In genomic region chr2:195732569-195732968, GRCh38 we compare ENCODE assay signal across 32 cellular contexts.
"Had no signal": no experiment of that assay in that cellular context is flagged by ENCODE, and none has a peak within 500 bp of the region (broad histone marks: within the 10 kb centered on the region; RNA-seq: fewer than 3 reads in every experiment).

No MANE protein-coding gene starts in this region.

- ATAC-seq: activated CD8-positive, alpha-beta memory T cell treated with anti-CD3 and anti-CD28 coated beads, Interleukin-2, amount 10 ng/mL, durations not matched to agents 7 days and 5 days; activated naive CD8-positive, alpha-beta T cell treated with anti-CD3 and anti-CD28 coated beads, Interleukin-2, amount 50 U/mL, for 24 hours; T-cell; T-helper 17 cell had no signal

- DNase-seq: activated CD4-positive, alpha-beta memory T cell treated with anti-CD3 and anti-CD28 coated beads, Interleukin-2, amount 10 ng/mL, durations not matched to agents 7 days and 5 days; activated CD4-positive, alpha-beta T cell treated with anti-CD3 and anti-CD28 coated beads for 1 hour; activated CD4-positive, alpha-beta T cell treated with anti-CD3 and anti-CD28 coated beads for 48 hours; activated CD4-positive, CD25-positive, alpha-beta regulatory T cell; activated CD8-positive, alpha-beta memory T cell treated with anti-CD3 and anti-CD28 coated beads for 24 hours; activated CD8-positive, alpha-beta memory T cell treated with anti-CD3 and anti-CD28 coated beads, Interleukin-2, amount 10 ng/mL, durations not matched to agents 7 days and 5 days; activated CD8-positive, alpha-beta memory T cell treated with anti-CD3 and anti-CD28 coated beads, Interleukin-2, amount 50 U/mL, for 48 hours; activated effector memory CD4-positive, alpha-beta T cell treated with Interleukin-2 at 50 U/mL for 16 hours; activated naive CD4-positive, alpha-beta T cell treated with anti-CD3 and anti-CD28 coated beads, Interleukin-2, amount 10 ng/mL, durations not matched to agents 7 days and 5 days; activated naive CD8-positive, alpha-beta T cell treated with anti-CD3 and anti-CD28 coated beads, Interleukin-2, amount 50 U/mL, for 24 hours; activated T-cell treated with anti-CD3 and anti-CD28 coated beads, Interleukin-2, amount 50 U/mL, for 48 hours; amniotic stem cell; aorta; brain microvascular endothelial cell; Kasumi-1; KG1; MG63; NCI-H1048; NCI-H1105 treated with DMSO at 0.1 percent for 48 hours; NCI-H1436; NCI-H1694; NCI-H1930; NCI-H2081 treated with DMSO at 0.1 percent for 48 hours; NCI-H510A; NCI-H526; NCI-H748 treated with DMSO at 0.1 percent for 48 hours; PC-9; Right ventricle myocardium superior; T-cell; T-helper 17 cell; WERI-Rb-1 had no signal

- H3K4me2 ChIP-seq: PC-9 had no signal

- FAIRE-seq: RCC 7860 had no signal

- H3K27ac ChIP-seq: brain microvascular endothelial cell, PC-9, WERI-Rb-1 had no signal

- H2AFZ ChIP-seq: PC-9 had no signal

- H3K27me3 ChIP-seq: brain microvascular endothelial cell, MG63 had no signal

- H3K9me3 ChIP-seq: MG63 had no signal

- H3K4me3 ChIP-seq: MG63, PC-9 had no signal
